Comparison of ENCODE assay signal across 1 cellular context in the genomic region with DNA sequence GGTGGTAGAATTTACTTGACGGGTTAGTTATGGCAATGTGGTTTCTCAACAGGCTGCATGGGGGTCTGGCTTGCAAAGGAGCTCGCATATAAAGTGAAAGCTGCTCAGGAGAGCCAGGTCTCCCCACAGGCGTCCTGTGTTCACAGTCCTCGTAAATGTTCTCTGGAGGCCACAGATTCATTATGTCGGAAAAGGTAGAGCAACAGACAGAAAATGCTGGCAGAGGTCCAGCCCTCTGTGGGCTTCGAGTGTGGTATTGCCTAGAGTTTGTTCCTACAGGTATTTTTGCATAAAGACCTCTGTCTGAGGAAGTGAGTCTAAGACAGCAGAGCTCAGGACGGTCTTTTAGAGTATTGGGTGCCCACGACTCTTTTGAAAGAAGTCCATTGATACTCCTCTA.
TF ChIP-seq lines count a peak whose summit lies in the region.

No MANE protein-coding gene starts in this region.

TF ChIP-seq in GM23338, 12 proteins besides CTCF, POLR2A, EP300 and RAD21 (continued from another document):
- TF ChIP-seq, protein P1, sequence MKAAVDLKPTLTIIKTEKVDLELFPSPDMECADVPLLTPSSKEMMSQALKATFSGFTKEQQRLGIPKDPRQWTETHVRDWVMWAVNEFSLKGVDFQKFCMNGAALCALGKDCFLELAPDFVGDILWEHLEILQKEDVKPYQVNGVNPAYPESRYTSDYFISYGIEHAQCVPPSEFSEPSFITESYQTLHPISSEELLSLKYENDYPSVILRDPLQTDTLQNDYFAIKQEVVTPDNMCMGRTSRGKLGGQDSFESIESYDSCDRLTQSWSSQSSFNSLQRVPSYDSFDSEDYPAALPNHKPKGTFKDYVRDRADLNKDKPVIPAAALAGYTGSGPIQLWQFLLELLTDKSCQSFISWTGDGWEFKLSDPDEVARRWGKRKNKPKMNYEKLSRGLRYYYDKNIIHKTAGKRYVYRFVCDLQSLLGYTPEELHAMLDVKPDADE (IDR thresholded peaks at IDR 0.05) = no peak
- TF ChIP-seq CREB1 (CRISPR knock-in tag; IDR thresholded peaks at IDR 0.05; ENCODE audit: low read depth) = no peak
- TF ChIP-seq POLR2AphosphoS5 (IDR thresholded peaks at IDR 0.05; ENCODE audit: low read depth) = no peak
- no peak for TF ChIP-seq EZH2phosphoT487 (IDR thresholded peaks at IDR 0.05; ENCODE audit: unreplicated experiment)
- no peak for TF ChIP-seq STAT1 (IDR thresholded peaks at IDR 0.05; ENCODE audit: unreplicated experiment)
- TF ChIP-seq ZNF114 (CRISPR knock-in tag; IDR thresholded peaks at IDR 0.05) = no peak
- no peak for TF ChIP-seq JUNB (IDR thresholded peaks at IDR 0.05; ENCODE audit: unreplicated experiment)
- no peak for TF ChIP-seq EZH2 (IDR thresholded peaks at IDR 0.05; ENCODE audit: low read depth, unreplicated experiment)
- TF ChIP-seq NANOG (IDR thresholded peaks at IDR 0.05; ENCODE audit: borderline replicate concordance) = no peak
- TF ChIP-seq, protein P2, sequence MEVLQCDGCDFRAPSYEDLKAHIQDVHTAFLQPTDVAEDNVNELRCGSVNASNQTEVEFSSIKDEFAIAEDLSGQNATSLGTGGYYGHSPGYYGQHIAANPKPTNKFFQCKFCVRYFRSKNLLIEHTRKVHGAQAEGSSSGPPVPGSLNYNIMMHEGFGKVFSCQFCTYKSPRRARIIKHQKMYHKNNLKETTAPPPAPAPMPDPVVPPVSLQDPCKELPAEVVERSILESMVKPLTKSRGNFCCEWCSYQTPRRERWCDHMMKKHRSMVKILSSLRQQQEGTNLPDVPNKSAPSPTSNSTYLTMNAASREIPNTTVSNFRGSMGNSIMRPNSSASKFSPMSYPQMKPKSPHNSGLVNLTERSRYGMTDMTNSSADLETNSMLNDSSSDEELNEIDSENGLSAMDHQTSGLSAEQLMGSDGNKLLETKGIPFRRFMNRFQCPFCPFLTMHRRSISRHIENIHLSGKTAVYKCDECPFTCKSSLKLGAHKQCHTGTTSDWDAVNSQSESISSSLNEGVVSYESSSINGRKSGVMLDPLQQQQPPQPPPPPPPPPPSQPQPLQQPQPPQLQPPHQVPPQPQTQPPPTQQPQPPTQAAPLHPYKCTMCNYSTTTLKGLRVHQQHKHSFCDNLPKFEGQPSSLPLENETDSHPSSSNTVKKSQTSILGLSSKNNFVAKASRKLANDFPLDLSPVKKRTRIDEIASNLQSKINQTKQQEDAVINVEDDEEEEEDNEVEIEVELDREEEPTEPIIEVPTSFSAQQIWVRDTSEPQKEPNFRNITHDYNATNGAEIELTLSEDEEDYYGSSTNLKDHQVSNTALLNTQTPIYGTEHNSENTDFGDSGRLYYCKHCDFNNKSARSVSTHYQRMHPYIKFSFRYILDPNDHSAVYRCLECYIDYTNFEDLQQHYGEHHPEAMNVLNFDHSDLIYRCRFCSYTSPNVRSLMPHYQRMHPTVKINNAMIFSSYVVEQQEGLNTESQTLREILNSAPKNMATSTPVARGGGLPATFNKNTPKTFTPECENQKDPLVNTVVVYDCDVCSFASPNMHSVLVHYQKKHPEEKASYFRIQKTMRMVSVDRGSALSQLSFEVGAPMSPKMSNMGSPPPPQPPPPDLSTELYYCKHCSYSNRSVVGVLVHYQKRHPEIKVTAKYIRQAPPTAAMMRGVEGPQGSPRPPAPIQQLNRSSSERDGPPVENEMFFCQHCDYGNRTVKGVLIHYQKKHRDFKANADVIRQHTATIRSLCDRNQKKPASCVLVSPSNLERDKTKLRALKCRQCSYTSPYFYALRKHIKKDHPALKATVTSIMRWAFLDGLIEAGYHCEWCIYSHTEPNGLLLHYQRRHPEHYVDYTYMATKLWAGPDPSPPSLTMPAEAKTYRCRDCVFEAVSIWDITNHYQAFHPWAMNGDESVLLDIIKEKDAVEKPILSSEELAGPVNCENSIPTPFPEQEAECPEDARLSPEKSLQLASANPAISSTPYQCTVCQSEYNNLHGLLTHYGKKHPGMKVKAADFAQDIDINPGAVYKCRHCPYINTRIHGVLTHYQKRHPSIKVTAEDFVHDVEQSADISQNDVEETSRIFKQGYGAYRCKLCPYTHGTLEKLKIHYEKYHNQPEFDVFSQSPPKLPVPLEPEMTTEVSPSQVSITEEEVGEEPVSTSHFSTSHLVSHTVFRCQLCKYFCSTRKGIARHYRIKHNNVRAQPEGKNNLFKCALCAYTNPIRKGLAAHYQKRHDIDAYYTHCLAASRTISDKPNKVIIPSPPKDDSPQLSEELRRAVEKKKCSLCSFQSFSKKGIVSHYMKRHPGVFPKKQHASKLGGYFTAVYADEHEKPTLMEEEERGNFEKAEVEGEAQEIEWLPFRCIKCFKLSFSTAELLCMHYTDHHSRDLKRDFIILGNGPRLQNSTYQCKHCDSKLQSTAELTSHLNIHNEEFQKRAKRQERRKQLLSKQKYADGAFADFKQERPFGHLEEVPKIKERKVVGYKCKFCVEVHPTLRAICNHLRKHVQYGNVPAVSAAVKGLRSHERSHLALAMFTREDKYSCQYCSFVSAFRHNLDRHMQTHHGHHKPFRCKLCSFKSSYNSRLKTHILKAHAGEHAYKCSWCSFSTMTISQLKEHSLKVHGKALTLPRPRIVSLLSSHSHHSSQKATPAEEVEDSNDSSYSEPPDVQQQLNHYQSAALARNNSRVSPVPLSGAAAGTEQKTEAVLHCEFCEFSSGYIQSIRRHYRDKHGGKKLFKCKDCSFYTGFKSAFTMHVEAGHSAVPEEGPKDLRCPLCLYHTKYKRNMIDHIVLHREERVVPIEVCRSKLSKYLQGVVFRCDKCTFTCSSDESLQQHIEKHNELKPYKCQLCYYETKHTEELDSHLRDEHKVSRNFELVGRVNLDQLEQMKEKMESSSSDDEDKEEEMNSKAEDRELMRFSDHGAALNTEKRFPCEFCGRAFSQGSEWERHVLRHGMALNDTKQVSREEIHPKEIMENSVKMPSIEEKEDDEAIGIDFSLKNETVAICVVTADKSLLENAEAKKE (CRISPR knock-in tag; IDR thresholded peaks at IDR 0.05) = no peak
- TF ChIP-seq ZNF331 (CRISPR knock-in tag; IDR thresholded peaks at IDR 0.05; ENCODE audit: low read depth) = no peak
